Comparison of ENCODE assay signal across 7 cellular contexts in the genomic region with DNA sequence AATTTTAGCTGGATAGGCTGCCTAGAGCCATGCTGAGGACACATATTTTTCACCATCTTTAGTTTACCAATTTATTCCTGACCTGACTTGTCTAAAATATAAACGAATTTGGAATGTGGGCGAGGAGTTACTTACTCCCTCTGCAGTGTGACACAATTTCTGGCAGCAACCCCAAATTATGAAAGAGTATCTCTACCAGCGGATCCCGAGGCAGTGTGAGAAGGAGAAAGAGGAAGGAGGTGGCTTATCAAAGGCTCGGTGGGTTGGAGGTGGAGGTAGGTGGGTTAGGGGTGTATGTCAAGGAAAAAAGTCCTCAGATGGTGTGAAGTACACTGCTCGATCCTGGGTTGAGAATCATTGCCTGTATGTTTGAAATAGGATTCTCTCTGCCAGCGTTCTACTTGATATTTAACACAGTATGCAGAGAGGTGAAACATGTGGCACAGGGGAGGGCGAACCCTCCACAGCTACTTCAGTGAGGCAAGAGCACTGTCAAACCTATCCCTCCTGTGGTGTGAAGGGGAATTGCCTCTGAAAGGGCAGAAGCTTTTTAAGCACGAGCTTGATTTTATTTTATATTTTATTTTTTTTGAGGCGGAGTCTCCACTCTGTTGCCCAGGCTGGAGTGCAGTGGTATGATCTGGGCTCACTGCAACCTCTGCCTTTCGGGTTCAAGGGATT.
A peak's percentile ranks its signal among the peaks of the same experiment; 100 is the strongest.
DNase-seq lines count a peak whose midpoint lies in the region; ATAC-seq, FAIRE-seq and TF ChIP-seq lines count a peak whose summit lies in the region.

No MANE protein-coding gene starts in this region.

- POLR2A ChIA-PET in HEK293T (lab: Yijun Ruan, JAX), result no interaction called here

- DNase-seq in GM12892 (ENCODE audit: insufficient read length), result peak; percentile 36
- DNase-seq in HEK293T (ENCODE audit: extremely low spot score), result peak; percentile 56
- DNase-seq in NCI-H2107 treated with DMSO at 0.1 percent for 48 hours (lab: John Stamatoyannopoulos, UW; ENCODE audit: unreplicated experiment), result peak; percentile 51
- DNase-seq in activated T-cell treated with anti-CD3 and anti-CD28 coated beads, Interleukin-2, amount 50 U/mL, for 1 hour, result peak; percentile 25
- no peak for DNase-seq in heart right ventricle
- peak; percentile 1 to 11 for DNase-seq in stimulated activated CD8-positive, alpha-beta memory T cell treated with anti-CD3 and anti-CD28 coated beads, Interleukin-7, amount 100 ng/mL, for 48 hours (ENCODE audit: extremely low read depth in 1 of 2, low read depth in 1 of 2)
- DNase-seq in midbrain (lab: John Stamatoyannopoulos, UW), result no peak

- FAIRE-seq in GM12892 (lab: Jason Lieb, UNC), result peak; percentile 73

- CTCF ChIA-PET in HEK293T (lab: Yijun Ruan, JAX), result no interaction called here

- peak in 5 of 9 donors; percentile 18 to 32 (median 28) for TF ChIP-seq CTCF in heart right ventricle (IDR thresholded peaks at IDR 0.05)

- peak in 2 of 8 donors; percentile 40 to 81 for ATAC-seq in heart right ventricle

- H3K9me3 ChIP-seq in heart right ventricle, result peaks cover 0 to 3% (median 0%) of the 10 kb centered on the region in 11 donors

- no peak overlapping the region for H3K4me3 ChIP-seq in heart right ventricle

- intact Hi-C loops in heart right ventricle (cut with DNase I), result no loop called here

- H3K36me3 ChIP-seq in heart right ventricle, result peaks cover 0 to 21% (median 0%) of the 10 kb centered on the region in 9 donors

- no peaks in the 10 kb centered on the region for H3K27me3 ChIP-seq in heart right ventricle

- no peak overlapping the region for H3K27ac ChIP-seq in heart right ventricle

- TF ChIP-seq POLR2A in GM12892 (IDR thresholded peaks at IDR 0.05; ENCODE audit: low read depth, low read length), result no peak

- WGBS in heart right ventricle, 2 donors, result 64 to 66% methylated on average over 11 of the region's 11 CpGs

- H3K4me1 ChIP-seq in heart right ventricle, result peaks cover 0 to 3% (median 0%) of the 10 kb centered on the region in 9 donors

TF ChIP-seq in HEK293T, 16 proteins besides CTCF, POLR2A, EP300 and RAD21:
- TF ChIP-seq FOXM1 (IDR thresholded peaks at IDR 0.05; ENCODE audit: borderline replicate concordance), result no peak
- no peak for TF ChIP-seq FOXA1 (IDR thresholded peaks at IDR 0.05)
- no peak for TF ChIP-seq NFRKB (IDR thresholded peaks at IDR 0.05)
- TF ChIP-seq TARDBP (IDR thresholded peaks at IDR 0.05), result no peak

Comparison
In these comparisons a context has a peak if more than half of its experiments do, and no peak if none do; other contexts are left out.
1. DNase-seq: peak in GM12892 (single experiment), HEK293T (single experiment), NCI-H2107 treated with DMSO at 0.1 percent for 48 hours (single experiment), activated T-cell treated with anti-CD3 and anti-CD28 coated beads, Interleukin-2, amount 50 U/mL, for 1 hour (single experiment) and stimulated activated CD8-positive, alpha-beta memory T cell treated with anti-CD3 and anti-CD28 coated beads, Interleukin-7, amount 100 ng/mL, for 48 hours (2 of 2); none in heart right ventricle (0 of 2) and midbrain (single experiment).